In the genomic region with DNA sequence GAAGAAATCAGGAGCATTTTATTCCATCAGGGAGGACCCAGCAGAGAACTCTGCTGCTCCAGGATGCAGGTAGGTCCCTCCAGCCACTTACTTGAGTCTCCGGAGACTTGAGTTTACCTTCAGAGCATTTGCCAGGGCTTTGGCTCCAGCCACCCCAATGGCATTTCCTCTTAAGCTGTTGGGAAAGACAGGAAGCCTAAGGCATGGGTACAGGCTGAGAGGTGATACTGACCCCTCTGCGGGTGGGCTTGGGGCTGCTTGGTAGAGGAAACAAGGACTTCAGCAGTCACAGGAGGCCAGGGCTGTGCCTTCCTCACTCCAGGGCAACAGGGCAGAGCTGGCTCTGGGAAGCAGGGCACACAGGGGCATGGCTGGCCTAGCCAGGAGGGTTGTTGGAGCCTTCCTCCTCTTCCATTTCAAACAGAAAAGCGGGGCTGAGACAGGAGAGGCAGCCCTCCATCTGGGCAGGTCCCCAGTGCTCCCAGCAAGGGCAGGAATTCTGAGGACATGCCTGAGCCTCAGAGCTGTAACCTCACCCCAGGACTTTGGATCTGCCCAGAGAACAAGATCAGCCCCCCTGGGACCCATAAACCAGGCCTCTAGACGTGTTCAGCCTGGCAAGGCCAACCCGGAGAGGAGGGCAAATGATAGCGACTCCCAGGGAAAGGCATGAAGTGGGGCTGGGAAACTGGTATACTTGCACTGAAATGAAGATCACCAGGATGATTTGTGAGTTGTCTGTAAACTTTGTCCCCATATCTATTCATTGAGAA, we compare ENCODE assay signal across 1 cellular context.
TF ChIP-seq lines count a peak whose summit lies in the region.

No MANE protein-coding gene starts in this region.

TF ChIP-seq in SK-N-SH, 30 proteins besides CTCF, POLR2A, EP300 and RAD21:
- TF ChIP-seq POLR2AphosphoS5 (IDR thresholded peaks at IDR 0.05; ENCODE audit: low read depth, low read length), result 0 out of 2 replicates have a peak, but pooled peaks have one; percentile 6
- TF ChIP-seq, protein P1, sequence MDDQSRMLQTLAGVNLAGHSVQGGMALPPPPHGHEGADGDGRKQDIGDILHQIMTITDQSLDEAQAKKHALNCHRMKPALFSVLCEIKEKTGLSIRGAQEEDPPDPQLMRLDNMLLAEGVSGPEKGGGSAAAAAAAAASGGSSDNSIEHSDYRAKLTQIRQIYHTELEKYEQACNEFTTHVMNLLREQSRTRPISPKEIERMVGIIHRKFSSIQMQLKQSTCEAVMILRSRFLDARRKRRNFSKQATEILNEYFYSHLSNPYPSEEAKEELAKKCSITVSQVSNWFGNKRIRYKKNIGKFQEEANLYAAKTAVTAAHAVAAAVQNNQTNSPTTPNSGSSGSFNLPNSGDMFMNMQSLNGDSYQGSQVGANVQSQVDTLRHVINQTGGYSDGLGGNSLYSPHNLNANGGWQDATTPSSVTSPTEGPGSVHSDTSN (IDR thresholded peaks at IDR 0.05), result no peak
TF ChIP-seq in SK-N-SH: peak in this region for 1.
